ENCODE assay signal across 8 cellular contexts in genomic region chr14:87888136-87888999, GRCh38.
DNase-seq lines count a peak whose midpoint lies in the region; ATAC-seq, FAIRE-seq and TF ChIP-seq lines count a peak whose summit lies in the region.

No MANE protein-coding gene starts in this region.

- ATAC-seq in A549 (peak in 1 of 2 experiments; percentile 84; a peak in 3 of 6 replicates), K562 (peak; percentile 83), GM19395 (IDR thresholded peaks at IDR 0.05; ENCODE audit: unreplicated experiment) (no peak), HG03521 (IDR thresholded peaks at IDR 0.05; ENCODE audit: unreplicated experiment) (no peak)

- no peak overlapping the region for H3K27ac Mint-ChIP-seq in osteocyte (ENCODE audit: unreplicated experiment)

- TF ChIP-seq RAD21 in A549 (conservative IDR thresholded peaks at IDR 0.05 in 1 of 2, IDR thresholded peaks at IDR 0.05 in 1 of 2): no peak; a peak in 1 of 5 replicates
- TF ChIP-seq RAD21 in K562 (CRISPR knock-in tag; conservative IDR thresholded peaks at IDR 0.05 in 1 of 2, IDR thresholded peaks at IDR 0.05 in 1 of 2): peak in 1 of 2 experiments; percentile 44; a peak in 2 of 4 replicates

- in situ Hi-C loops in K562 (cut with MboI): no loop called here

- peaks cover 2% of the 10 kb centered on the region for H3K4me1 Mint-ChIP-seq in osteocyte (ENCODE audit: unreplicated experiment)

- H3K9ac ChIP-seq in Karpas-422 (ENCODE audit: low read length) (no peak overlapping the region), K562 (ENCODE audit: insufficient read depth in 1 of 2, low read depth in 2 of 2, low read length in 2 of 2) (no peak overlapping the region)

- no peak for TF ChIP-seq POLR2A in A549 (IDR thresholded peaks at IDR 0.05; ENCODE audit: low read length)
- no peak for TF ChIP-seq POLR2A in K562 (conservative IDR thresholded peaks at IDR 0.05)

- H3K27me3 ChIP-seq in Karpas-422 (ENCODE audit: low read length) (no peaks in the 10 kb centered on the region), K562 (ENCODE audit: control insufficient read depth in 2 of 2, insufficient read depth in 2 of 2, low read length in 2 of 2) (no peaks in the 10 kb centered on the region)

- H4K20me1 ChIP-seq in Karpas-422 (ENCODE audit: insufficient read depth, low read depth, low read length): no peaks in the 10 kb centered on the region
- H4K20me1 ChIP-seq in K562 (replicated peaks; ENCODE audit: control insufficient read depth, insufficient read depth, low read length): no peaks in the 10 kb centered on the region

- H3K4me1 ChIP-seq in A549: no peaks in the 10 kb centered on the region
- peaks cover 17% of the 10 kb centered on the region for H3K4me1 ChIP-seq in Karpas-422 (ENCODE audit: low read length)
- no peaks in the 10 kb centered on the region for H3K4me1 ChIP-seq in K562 (replicated peaks in 1 of 2; ENCODE audit: control insufficient read depth in 2 of 2, insufficient read depth in 2 of 2, low read length in 2 of 2)

- H3K36me3 ChIP-seq in Karpas-422 (ENCODE audit: insufficient read depth, low read length): no peaks in the 10 kb centered on the region; the same call in 1 of the 2 replicates
- H3K36me3 ChIP-seq in K562 (ENCODE audit: control insufficient read depth, insufficient read depth, low read length): no peaks in the 10 kb centered on the region

- 23% methylated on average over 20 of the region's 20 CpGs for WGBS in A549 (ENCODE audit: missing lambda C conversion rate)
- WGBS in K562 (ENCODE audit: insufficient coverage, low coverage, missing lambda C conversion rate): 1% methylated on average over 11 of the region's 20 CpGs

- no peaks in the 10 kb centered on the region for H3K9me2 ChIP-seq in Karpas-422 (replicated peaks; ENCODE audit: insufficient read depth, low read length)

- H3K4me3 ChIP-seq in A549 (no peak overlapping the region), Karpas-422 (ENCODE audit: low read length) (no peak overlapping the region), K562 (no peak overlapping the region)

- H3K9me1 ChIP-seq in K562 (ENCODE audit: control insufficient read depth, insufficient read depth, low read length): no peaks in the 10 kb centered on the region

- no peaks in the 10 kb centered on the region for H3K36me3 Mint-ChIP-seq in osteocyte (ENCODE audit: unreplicated experiment)

- POLR2A ChIA-PET in A549 (lab: Yijun Ruan, JAX): no interaction called here
- POLR2A ChIA-PET in K562 (lab: Yijun Ruan, JAX): no interaction called here

- H3K4me2 ChIP-seq in A549: no peak overlapping the region
- no peak overlapping the region for H3K4me2 ChIP-seq in Karpas-422 (ENCODE audit: low read depth, low read length, poor library complexity, severe bottlenecking)
- no peak overlapping the region; the same call in 1 of the 2 replicates for H3K4me2 ChIP-seq in K562 (ENCODE audit: insufficient read depth, low read length)

- TF ChIP-seq CTCF in A549 (IDR thresholded peaks at IDR 0.05) (peak; percentile 19; the same call in 1 of the 3 replicates), K562 (IDR thresholded peaks at IDR 0.05 in 2 of 3, conservative IDR thresholded peaks at IDR 0.05 in 1 of 3; ENCODE audit: insufficient read depth in 2 of 3, low read depth in 1 of 3, low read length in 3 of 3) (peak; percentile 52 to 70 (median 58); a peak in 5 of 6 replicates), osteocyte (IDR thresholded peaks at IDR 0.05) (peak; percentile 36)

- H2AFZ ChIP-seq in Karpas-422 (ENCODE audit: low read length): peak overlapping the region; percentile 74
- peak overlapping the region; percentile 50; the same call in 1 of the 2 replicates for H2AFZ ChIP-seq in K562 (ENCODE audit: low read depth, low read length)

- DNase-seq in A549 (ENCODE audit: low read depth in 1 of 2, low spot score in 1 of 2) (peak; percentile 14 to 31), ELR (ENCODE audit: low read depth) (peak; percentile 4), Karpas-422 (peak; percentile 89), K562 (ENCODE audit: extremely low read depth in 1 of 4, low spot score in 3 of 4) (peak; percentile 30 to 55 (median 34)), osteocyte (ENCODE audit: extremely low spot score, unreplicated experiment) (no peak), 8988T (no peak)

- intact Hi-C loops in K562 (cut with micrococcal nuclease): no loop called here

- FAIRE-seq in A549 (lab: Jason Lieb, UNC): no peak
- FAIRE-seq in K562 (lab: Jason Lieb, UNC): no peak

- H3K27ac ChIP-seq in A549: no peak overlapping the region
- no peak overlapping the region for H3K27ac ChIP-seq in Karpas-422 (ENCODE audit: low read length)
- H3K27ac ChIP-seq in K562 (ENCODE audit: extremely low read depth, low read depth, low read length): no peak overlapping the region

- BruUV-seq in K562 (replicated peaks; lab: Mats Ljungman, UMichigan): no TSS peak

- H3K79me2 ChIP-seq in Karpas-422 (ENCODE audit: low read length) (no peaks in the 10 kb centered on the region), K562 (ENCODE audit: control insufficient read depth, insufficient read depth, low read length) (no peaks in the 10 kb centered on the region)

- no peaks in the 10 kb centered on the region for H3K9me3 Mint-ChIP-seq in osteocyte (ENCODE audit: unreplicated experiment)

- CTCF ChIA-PET in A549 (lab: Yijun Ruan, JAX) (no interaction called here), K562 (lab: Yijun Ruan, JAX; ENCODE audit: low intra/inter-chr PET ratio) (interaction anchor here (0.6 kb wide), 1 partner anchor 45 kb away, joined by 3 read pairs; no protein-coding TSS in a partner anchor)

- no peaks in the 10 kb centered on the region for H3K9me3 ChIP-seq in A549
- peaks cover 7% of the 10 kb centered on the region; the same call in 1 of the 2 replicates for H3K9me3 ChIP-seq in Karpas-422 (ENCODE audit: low read length)
- H3K9me3 ChIP-seq in K562 (replicated peaks; ENCODE audit: control insufficient read depth, insufficient read depth, low read depth, low read length): no peaks in the 10 kb centered on the region

- H3K4me3 Mint-ChIP-seq in osteocyte (ENCODE audit: unreplicated experiment): no peak overlapping the region

- TF ChIP-seq EP300 in A549 (IDR thresholded peaks at IDR 0.05) (no peak), K562 (IDR thresholded peaks at IDR 0.05; ENCODE audit: low read length) (no peak)

- H3K27me3 Mint-ChIP-seq in osteocyte (ENCODE audit: unreplicated experiment): no peaks in the 10 kb centered on the region

TF ChIP-seq in A549, 52 proteins besides CTCF, POLR2A, EP300 and RAD21 (continues in another document):
- no peak for TF ChIP-seq ATOH8 (CRISPR knock-in tag; IDR thresholded peaks at IDR 0.05; ENCODE audit: low read depth)
- TF ChIP-seq POLR2AphosphoS2 (conservative IDR thresholded peaks at IDR 0.05; ENCODE audit: low read length): no peak
- no peak for TF ChIP-seq ESRRA (IDR thresholded peaks at IDR 0.05; ENCODE audit: borderline replicate concordance, low read length)
- no peak for TF ChIP-seq CBX2 (IDR thresholded peaks at IDR 0.05; ENCODE audit: borderline replicate concordance, low read depth)
- TF ChIP-seq EHF (CRISPR knock-in tag; IDR thresholded peaks at IDR 0.05): no peak
- TF ChIP-seq MAZ (IDR thresholded peaks at IDR 0.05; ENCODE audit: borderline replicate concordance, low read depth, low read length): no peak
- TF ChIP-seq, protein P1, sequence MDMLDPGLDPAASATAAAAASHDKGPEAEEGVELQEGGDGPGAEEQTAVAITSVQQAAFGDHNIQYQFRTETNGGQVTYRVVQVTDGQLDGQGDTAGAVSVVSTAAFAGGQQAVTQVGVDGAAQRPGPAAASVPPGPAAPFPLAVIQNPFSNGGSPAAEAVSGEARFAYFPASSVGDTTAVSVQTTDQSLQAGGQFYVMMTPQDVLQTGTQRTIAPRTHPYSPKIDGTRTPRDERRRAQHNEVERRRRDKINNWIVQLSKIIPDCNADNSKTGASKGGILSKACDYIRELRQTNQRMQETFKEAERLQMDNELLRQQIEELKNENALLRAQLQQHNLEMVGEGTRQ (IDR thresholded peaks at IDR 0.05): no peak
- no peak for TF ChIP-seq HEYL (CRISPR knock-in tag; IDR thresholded peaks at IDR 0.05)
- TF ChIP-seq KDM5A (IDR thresholded peaks at IDR 0.05): no peak
- TF ChIP-seq HDAC2 (IDR thresholded peaks at IDR 0.05): no peak
- no peak for TF ChIP-seq RNF2 (IDR thresholded peaks at IDR 0.05; ENCODE audit: borderline replicate concordance, low read depth)

TF ChIP-seq in K562, 482 proteins besides CTCF, POLR2A, EP300 and RAD21:
- TF ChIP-seq ZNF431 (CRISPR knock-in tag; IDR thresholded peaks at IDR 0.05) (no peak), ELF2 (CRISPR knock-in tag; IDR thresholded peaks at IDR 0.05) (no peak), SMC3 (conservative IDR thresholded peaks at IDR 0.05; ENCODE audit: insufficient read depth, low read depth, low read length) (0 out of 2 replicates have a peak, but pooled peaks have one; percentile 28), ZNF764 (CRISPR knock-in tag; IDR thresholded peaks at IDR 0.05; ENCODE audit: low read depth) (no peak), SMAD1 (IDR thresholded peaks at IDR 0.05; ENCODE audit: low read depth, low read length, partially characterized antibody) (no peak), CBX1 (IDR thresholded peaks at IDR 0.05; ENCODE audit: low read depth) (no peak)
- TF ChIP-seq, protein P2, sequence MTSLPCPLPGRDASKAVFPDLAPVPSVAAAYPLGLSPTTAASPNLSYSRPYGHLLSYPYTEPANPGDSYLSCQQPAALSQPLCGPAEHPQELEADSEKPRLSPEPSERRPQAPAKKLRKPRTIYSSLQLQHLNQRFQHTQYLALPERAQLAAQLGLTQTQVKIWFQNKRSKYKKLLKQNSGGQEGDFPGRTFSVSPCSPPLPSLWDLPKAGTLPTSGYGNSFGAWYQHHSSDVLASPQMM (CRISPR knock-in tag; IDR thresholded peaks at IDR 0.05): no peak
- TF ChIP-seq, protein P1 (CRISPR knock-in tag; IDR thresholded peaks at IDR 0.05): no peak

Comparison
In these comparisons a context has a peak if more than half of its experiments do, and no peak if none do; other contexts are left out.
1. DNase-seq: peak in A549 (2 of 2), ELR (single experiment), Karpas-422 (single experiment) and K562 (4 of 4); none in osteocyte (single experiment) and 8988T (single experiment).
2. Of the 35 proteins assayed by ChIP-seq in both K562 and A549: peak only in K562: SMC3; only in A549: none; in both: CTCF; in neither: 32; mixed calls (peak in some experiments, not most) for 1.
3. Peak in every context shown above with its lines, with median percentiles within 50 percentile points of each other: CTCF ChIP-seq.